In the genomic region with DNA sequence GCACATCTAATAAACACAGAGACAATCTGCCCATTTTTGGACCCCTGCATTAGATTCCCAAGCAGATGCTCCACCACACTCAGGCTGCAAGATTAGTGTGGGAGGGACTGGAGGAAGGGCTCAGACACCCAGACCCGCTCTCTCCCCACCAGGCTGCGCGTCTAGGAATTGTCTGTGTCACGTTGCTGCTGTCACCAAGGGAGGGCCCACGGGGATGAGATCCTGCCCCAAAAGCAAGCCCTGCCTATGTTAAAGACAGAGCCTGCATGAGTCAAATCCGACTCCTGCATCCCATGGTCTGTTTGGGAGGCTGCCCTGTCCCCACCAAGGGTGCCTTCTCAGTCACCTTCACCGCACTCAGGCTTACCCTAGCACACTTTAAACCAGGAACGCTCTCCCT, we compare ENCODE assay signal across 4 cellular contexts.
"Had no signal": no experiment of that assay in that cellular context is flagged by ENCODE, and none has a peak within 500 bp of the region (broad histone marks: within the 10 kb centered on the region; RNA-seq: fewer than 3 reads in every experiment).

No MANE protein-coding gene starts in this region.

- H3K36me3 ChIP-seq: HAP-1 had no signal

- H3K9me3 ChIP-seq: HAP-1 had no signal

- H3K4me3 ChIP-seq: GM23248, HAP-1 had no signal

- DNase-seq: GM23248, GOT3 had no signal

- H3K27ac ChIP-seq: GM23248, HL-60 had no signal

- H3K4me1 ChIP-seq: HAP-1 had no signal
